In genomic region chr1:85297855-85298629, GRCh38 we compare ENCODE assay signal across 8 cellular contexts. TPM values are rescaled to one million over a fixed set of nuclear protein-coding genes. Genes with fewer than 3 reads are reported as not detected.
DNase-seq lines count a peak whose midpoint lies in the region; ATAC-seq, FAIRE-seq and TF ChIP-seq lines count a peak whose summit lies in the region.

No MANE protein-coding gene starts in this region.

- TF ChIP-seq CTCF in GM13976 (IDR thresholded peaks at IDR 0.05; ENCODE audit: borderline replicate concordance, control extremely low read depth, extremely low read depth, insufficient read depth, missing control alignments) (no peak), pancreas (IDR thresholded peaks at IDR 0.05) (no peak), upper lobe of left lung (IDR thresholded peaks at IDR 0.05) (no peak)

- ATAC-seq in HG02642 (IDR thresholded peaks at IDR 0.05; ENCODE audit: poor library complexity, unreplicated experiment): peak; percentile 92
- ATAC-seq in esophagus mucosa: peak; percentile 83
- ATAC-seq in pancreas: peak; percentile 83 to 92 (median 88)
- peak; percentile 74 to 88 for ATAC-seq in upper lobe of left lung (ENCODE audit: low FRiP score in 2 of 2)

- TF ChIP-seq EP300 in upper lobe of left lung (IDR thresholded peaks at IDR 0.05): peak in 2 of 4 donors; percentile 35 to 67

- H3K36me3 ChIP-seq in pancreas (no peaks in the 10 kb centered on the region), upper lobe of left lung (no peaks in the 10 kb centered on the region)

- intact Hi-C loops in pancreas (cut with DNase I): no loop called here

- in situ Hi-C loops in GM13976 (cut with MboI; ENCODE audit: low sequenced_read_pairs, unreplicated experiment): no loop called here

- 27 to 29% methylated on average over 11 of the region's 11 CpGs for WGBS in pancreas, 2 donors
- WGBS in upper lobe of left lung, 2 donors: 26 to 27% methylated on average over 11 of the region's 11 CpGs

- H3K9me3 ChIP-seq in pancreas: no peaks in the 10 kb centered on the region
- no peaks in the 10 kb centered on the region for H3K9me3 ChIP-seq in upper lobe of left lung

- peak overlapping the region in 2 of 4 donors; percentile 5 to 13 for H3K4me3 ChIP-seq in pancreas
- H3K4me3 ChIP-seq in upper lobe of left lung: peak overlapping the region in 3 of 4 donors; percentile 4 to 13 (median 7)

- peaks cover 0 to 10% (median 0%) of the 10 kb centered on the region in 3 donors for H3K4me1 ChIP-seq in pancreas
- H3K4me1 ChIP-seq in upper lobe of left lung: peaks cover 16 to 20% (median 18%) of the 10 kb centered on the region in 4 donors

- FAIRE-seq in pancreas (lab: Jason Lieb, UNC): peak; percentile 97

- DNase-seq in GM13976 (ENCODE audit: low spot score): peak; percentile 70
- peak; percentile 97 for DNase-seq in NCI-H2029 treated with DMSO at 0.1 percent for 48 hours (lab: John Stamatoyannopoulos, UW)
- DNase-seq in activated CD8-positive, alpha-beta memory T cell treated with anti-CD3 and anti-CD28 coated beads for 4 hours (ENCODE audit: low read depth in 2 of 2): peak; percentile 65 to 66
- peak in 3 of 6 donors; percentile 62 to 74 (median 67) for DNase-seq in pancreas
- DNase-seq in upper lobe of left lung: peak in 1 of 2 donors; percentile 67
- DNase-seq in SK-N-DZ (ENCODE audit: low spot score): no peak

- TF ChIP-seq POLR2A in upper lobe of left lung (IDR thresholded peaks at IDR 0.05): no peak

- no peaks in the 10 kb centered on the region for H3K27me3 ChIP-seq in pancreas
- H3K27me3 ChIP-seq in upper lobe of left lung: no peaks in the 10 kb centered on the region

- H3K27ac ChIP-seq in pancreas: peak overlapping the region; percentile 30 to 83 (median 53)
- peak overlapping the region; percentile 65 to 81 (median 76) for H3K27ac ChIP-seq in upper lobe of left lung

RNA-seq across cellular contexts. Expression of gene BCL10, which starts 21.6 kb away (rescaled TPM):
- total RNA-seq in esophagus mucosa (52.1 TPM), pancreas (10 to 100 TPM in 2 of 6 donors, 1 to 10 TPM in 4; 6.3 to 16.9 (median 8.5) TPM), upper lobe of left lung (10 to 100 TPM; 14.5 to 31.0 (median 20.4) TPM)
- polyA plus RNA-seq in pancreas: 1 to 10 TPM; 3.2 to 4.6 TPM
- 5.9 and 8.4 TPM in 2 replicates for polyA plus RNA-seq in SK-N-DZ (2014; cell fraction: cytosol; rRNA removed)
- 6.0 and 6.6 TPM in 2 replicates for polyA plus RNA-seq in SK-N-DZ (2014; cell fraction: nucleus; rRNA removed)

RNA-seq across cellular contexts. Expression of gene C1orf52, which starts 38.6 kb away (rescaled TPM):
- total RNA-seq in esophagus mucosa: 11.7 TPM
- 10 to 100 TPM in 2 of 6 donors, 1 to 10 TPM in 4; 8.0 to 12.8 (median 9.7) TPM for total RNA-seq in pancreas
- 10 to 100 TPM; 14.0 to 16.7 TPM for polyA plus RNA-seq in pancreas
- total RNA-seq in upper lobe of left lung: 10 to 100 TPM; 12.9 to 89.1 (median 17.9) TPM
- polyA plus RNA-seq in SK-N-DZ (2014; cell fraction: cytosol; rRNA removed): 20.2 and 36.2 TPM in 2 replicates
- polyA plus RNA-seq in SK-N-DZ (2014; cell fraction: nucleus; rRNA removed): 33.1 and 35.7 TPM in 2 replicates
